In the genomic region with DNA sequence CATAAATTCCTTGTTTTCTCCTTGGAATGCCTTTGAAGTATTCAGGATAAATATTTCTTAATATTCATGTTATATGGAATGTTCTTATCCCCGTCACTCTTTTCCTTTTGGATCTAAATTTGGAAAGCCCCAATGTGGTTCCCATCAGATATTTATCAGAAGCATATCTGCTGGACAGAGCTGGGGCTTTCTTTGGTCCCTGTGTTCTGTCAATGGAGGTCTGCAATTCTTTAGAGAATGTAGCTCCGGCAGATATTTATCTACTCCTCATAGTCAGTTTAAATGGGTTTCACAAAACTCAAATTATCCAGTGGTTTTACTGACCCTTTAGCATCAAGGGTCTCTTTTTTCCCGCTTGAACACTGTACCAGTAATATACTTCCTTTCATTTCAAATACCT, we compare ENCODE assay signal across 8 cellular contexts.
"Had no signal": no experiment of that assay in that cellular context is flagged by ENCODE, and none has a peak within 500 bp of the region (broad histone marks: within the 10 kb centered on the region; RNA-seq: fewer than 3 reads in every experiment).

No MANE protein-coding gene starts in this region.

- H3K9me3 ChIP-seq: HAP-1 had no signal

- H3K27ac ChIP-seq: GM23248 had no signal

- DNase-seq: GM23248, GOT3, H7, HFFc6, IMR-90 had no signal

- H3K36me3 ChIP-seq: HAP-1 had no signal

- H3K9ac ChIP-seq: GM23248 had no signal

- ATAC-seq: HCT116, K562 had no signal

- H3K4me3 ChIP-seq: GM23248, HAP-1, K562 had no signal

- H3K4me1 ChIP-seq: HAP-1 had no signal
